In the genomic region with DNA sequence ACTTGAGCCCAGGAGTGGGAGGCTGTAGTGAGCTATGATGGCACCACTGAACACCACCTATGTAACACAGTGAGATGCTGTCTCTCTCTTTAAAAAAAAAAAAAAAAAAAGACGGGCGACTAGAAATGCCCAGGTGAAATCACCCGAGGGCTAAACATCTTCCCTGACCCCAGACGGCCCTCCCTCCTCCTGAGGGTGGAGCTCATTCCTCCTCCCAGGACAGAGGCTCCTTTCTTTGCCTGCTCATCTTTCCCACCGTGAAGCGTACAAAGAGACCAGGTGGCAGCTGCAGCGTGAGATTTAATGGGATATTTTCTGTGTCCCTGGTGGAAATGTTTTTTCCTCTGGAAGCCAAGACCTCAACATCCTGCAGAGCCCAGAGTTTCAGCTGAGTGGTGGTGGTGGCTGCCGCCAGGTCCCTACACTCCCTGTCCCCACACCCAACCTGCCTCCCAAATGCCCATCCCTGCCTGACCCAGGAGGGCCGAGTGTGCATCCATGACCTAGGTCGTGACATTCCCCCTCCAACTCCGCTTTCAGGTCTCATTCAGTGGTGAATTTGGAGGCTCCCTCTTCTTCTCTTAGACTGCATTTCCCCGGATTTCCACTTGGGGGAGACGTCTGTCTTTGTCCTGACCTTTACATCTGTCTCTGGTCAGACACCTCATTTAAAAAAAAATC, we compare ENCODE assay signal across 8 cellular contexts. TPM values are rescaled to one million over a fixed set of nuclear protein-coding genes. Genes with fewer than 3 reads are reported as not detected.
DNase-seq lines count a peak whose midpoint lies in the region; ATAC-seq and TF ChIP-seq lines count a peak whose summit lies in the region.

No MANE protein-coding gene starts in this region.

- WGBS in prostate gland, result 6% methylated on average over 13 of the region's 13 CpGs

- H3K27ac ChIP-seq in prostate gland, result no peak overlapping the region

- intact Hi-C loops in prostate gland (cut with DNase I), result no loop called here

- H3K36me3 ChIP-seq in H7 (replicated peaks; ENCODE audit: control insufficient read depth, insufficient read depth, low read length), result no peaks in the 10 kb centered on the region
- H3K36me3 ChIP-seq in prostate gland, result no peaks in the 10 kb centered on the region

- H3K4me3 ChIP-seq in H7 (ENCODE audit: insufficient read depth, low read depth, low read length), result no peak overlapping the region
- H3K4me3 ChIP-seq in prostate gland, result no peak overlapping the region

- DNase-seq in COLO829 (ENCODE audit: low spot score), result peak; percentile 66
- DNase-seq in H7, result peak; percentile 79
- DNase-seq in NCI-H460 (ENCODE audit: extremely low read depth, low read depth), result peak; percentile 64
- DNase-seq in activated CD8-positive, alpha-beta memory T cell treated with anti-CD3 and anti-CD28 coated beads, Interleukin-2, amount 50 U/mL, for 48 hours, result peak; percentile 61
- DNase-seq in foreskin melanocyte, result peak; percentile 42
- DNase-seq in prostate gland (ENCODE audit: low spot score), result peak; percentile 39
- no peak for DNase-seq in 8988T

- H3K27me3 ChIP-seq in H7 (ENCODE audit: control insufficient read depth, insufficient read depth, low read length), result no peaks in the 10 kb centered on the region
- H3K27me3 ChIP-seq in prostate gland (replicated peaks; ENCODE audit: insufficient read depth), result no peaks in the 10 kb centered on the region

- peak; percentile 40 to 66 (median 57) for TF ChIP-seq CTCF in prostate gland (IDR thresholded peaks at IDR 0.05)

- H3K9me3 ChIP-seq in prostate gland, result no peaks in the 10 kb centered on the region

- no peak for ATAC-seq in GM18873 (IDR thresholded peaks at IDR 0.05; ENCODE audit: low FRiP score, unreplicated experiment)

- no peak for TF ChIP-seq POLR2A in prostate gland (IDR thresholded peaks at IDR 0.05)

- no peaks in the 10 kb centered on the region for H3K4me1 ChIP-seq in prostate gland (replicated peaks)

RNA-seq across cellular contexts. Expression of a gene that starts 14.4 kb away (rescaled TPM):
- 66.0 and 76.7 TPM in 2 replicates for total RNA-seq in H7 (2014; rRNA removed; shearing (Covaris generic))
- total RNA-seq in NCI-H460 (2014; rRNA removed; shearing (Covaris generic)), result 0.10 TPM in 1 of 2 replicates, not detected in the other
- 0.57 and 0.60 TPM in 2 replicates for polyA plus RNA-seq in NCI-H460 (2014; cell fraction: nucleus; rRNA removed)
- total RNA-seq in prostate gland, result 100 to 1,000 TPM in 1 of 2 donors, 10 to 100 TPM in 1; 19.4 to 256 TPM

Comparison
In these comparisons a context has a peak if more than half of its experiments do, and no peak if none do; other contexts are left out.
1. RNA of a gene that starts 14.4 kb away (total RNA-seq): 19.4 to 256 TPM in prostate gland and 66.0 to 76.7 TPM in H7; 0.10 TPM in NCI-H460; every median in the first group is over 10 times any median in the second.